23 cellular contexts compared by ENCODE assay signal in the genomic region with DNA sequence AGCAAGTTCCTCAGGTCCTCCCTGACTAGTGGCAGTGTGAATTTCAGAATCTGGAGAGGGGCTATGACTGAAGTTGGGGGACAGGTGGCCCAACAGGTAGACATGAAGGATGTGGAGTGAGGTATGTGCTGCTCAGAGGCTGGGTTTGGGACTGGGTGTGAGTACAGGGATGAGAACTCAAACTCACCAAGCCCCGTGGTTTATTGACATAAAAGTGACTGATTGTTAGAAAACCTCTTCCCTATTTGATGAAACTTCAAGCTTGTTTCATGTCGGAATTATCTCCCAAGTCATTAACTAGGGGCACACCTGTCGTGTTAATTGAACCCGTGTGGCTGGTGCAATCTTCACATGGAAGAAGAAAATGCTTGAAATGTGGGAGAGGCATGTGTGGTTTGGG. TPM values are rescaled to one million over a fixed set of nuclear protein-coding genes. Genes with fewer than 3 reads are reported as not detected.
"Had no signal": no experiment of that assay in that cellular context is flagged by ENCODE, and none has a peak within 500 bp of the region (broad histone marks: within the 10 kb centered on the region; RNA-seq: fewer than 3 reads in every experiment).

No MANE protein-coding gene starts in this region.

- H3K36me3 ChIP-seq: MG63 had no signal

- H3K4me3 ChIP-seq: MG63 had no signal

- H3K27ac Mint-ChIP-seq: activated CD4-positive, alpha-beta T cell treated with anti-CD3 and anti-CD28 coated beads, Interleukin-2, amount 10 ng/mL, durations not matched to agents 7 days and 5 days; activated CD8-positive, alpha-beta T cell treated with anti-CD3 and anti-CD28 coated beads, Interleukin-2, amount 10 ng/mL, durations not matched to agents 7 days and 5 days; activated naive CD4-positive, alpha-beta T cell treated with anti-CD3 and anti-CD28 coated beads, Interleukin-2, amount 10 ng/mL, durations not matched to agents 7 days and 5 days; activated naive CD8-positive, alpha-beta T cell; activated naive CD8-positive, alpha-beta T cell treated with anti-CD3 and anti-CD28 coated beads, Interleukin-2, amount 50 U/mL, for 24 hours; activated T-cell treated with anti-CD3 and anti-CD28 coated beads, Interleukin-2, amount 50 U/mL, for 24 hours; activated T-helper 2 cell treated with anti-CD3 and anti-CD28 coated beads, Interferon-gamma antibody, Interleukin-2, Interleukin-4, amounts not matched to agents 10 μg/mL and 5 μg/mL and 100 μg/mL, durations not matched to agents 14 hours and 24 hours and 36 hours had no signal

- H3K27me3 Mint-ChIP-seq: activated naive CD8-positive, alpha-beta T cell; activated T-cell treated with anti-CD3 and anti-CD28 coated beads, Interleukin-2, amount 50 U/mL, for 24 hours had no signal

- H3K36me3 Mint-ChIP-seq: activated naive CD4-positive, alpha-beta T cell treated with anti-CD3 and anti-CD28 coated beads, Interleukin-2, amount 10 ng/mL, durations not matched to agents 7 days and 5 days; activated naive CD8-positive, alpha-beta T cell; brain had no signal

- H3K4me3 Mint-ChIP-seq: activated CD4-positive, alpha-beta T cell treated with anti-CD3 and anti-CD28 coated beads, Interleukin-2, amount 10 ng/mL, durations not matched to agents 7 days and 5 days; activated CD8-positive, alpha-beta T cell treated with anti-CD3 and anti-CD28 coated beads, Interleukin-2, amount 10 ng/mL, durations not matched to agents 7 days and 5 days; activated naive CD4-positive, alpha-beta T cell treated with anti-CD3 and anti-CD28 coated beads, Interleukin-2, amount 10 ng/mL, durations not matched to agents 7 days and 5 days; activated naive CD8-positive, alpha-beta T cell; activated naive CD8-positive, alpha-beta T cell treated with anti-CD3 and anti-CD28 coated beads, Interleukin-2, amount 50 U/mL, for 24 hours; activated T-cell treated with anti-CD3 and anti-CD28 coated beads, Interleukin-2, amount 50 U/mL, for 24 hours; brain had no signal

- ATAC-seq: activated CD8-positive, alpha-beta T cell treated with anti-CD3 and anti-CD28 coated beads, Interleukin-2, amount 10 ng/mL, durations not matched to agents 7 days and 5 days had no signal

- H3K9me3 ChIP-seq: MG63 had no signal

- H3K9me3 Mint-ChIP-seq: activated CD4-positive, alpha-beta T cell treated with anti-CD3 and anti-CD28 coated beads, Interleukin-2, amount 10 ng/mL, durations not matched to agents 7 days and 5 days; activated naive CD4-positive, alpha-beta T cell treated with anti-CD3 and anti-CD28 coated beads, Interleukin-2, amount 10 ng/mL, durations not matched to agents 7 days and 5 days; activated naive CD8-positive, alpha-beta T cell treated with anti-CD3 and anti-CD28 coated beads, Interleukin-2, amount 50 U/mL, for 24 hours; activated T-cell treated with anti-CD3 and anti-CD28 coated beads, Interleukin-2, amount 50 U/mL, for 24 hours; activated T-helper 2 cell treated with anti-CD3 and anti-CD28 coated beads, Interferon-gamma antibody, Interleukin-2, Interleukin-4, amounts not matched to agents 10 μg/mL and 5 μg/mL and 100 μg/mL, durations not matched to agents 14 hours and 24 hours and 36 hours had no signal

- DNase-seq: activated CD4-positive, alpha-beta T cell treated with anti-CD3 and anti-CD28 coated beads, Interleukin-2, amount 10 ng/mL, durations not matched to agents 7 days and 5 days; activated CD8-positive, alpha-beta T cell treated with anti-CD3 and anti-CD28 coated beads, Interleukin-2, amount 10 ng/mL, durations not matched to agents 7 days and 5 days; activated naive CD4-positive, alpha-beta T cell treated with anti-CD3 and anti-CD28 coated beads, Interleukin-2, amount 10 ng/mL, durations not matched to agents 7 days and 5 days; activated naive CD8-positive, alpha-beta T cell treated with anti-CD3 and anti-CD28 coated beads, Interleukin-2, amount 50 U/mL, for 24 hours; activated T-cell treated with anti-CD3 and anti-CD28 coated beads, Interleukin-2, amount 50 U/mL, for 24 hours; caudate nucleus; Kasumi-1; KG1; MG63; MV-4-11; NCI-H1092; NCI-H1436 treated with DMSO at 0.1 percent for 48 hours; NCI-H1694 treated with DMSO at 0.1 percent for 48 hours; NCI-H2029; NCI-H345; NCI-H524 treated with DMSO at 0.1 percent for 48 hours; Right ventricle myocardium superior; SW 1271 had no signal

- H3K27me3 ChIP-seq: MG63 had no signal

RNA-seq across cellular contexts. Expression of gene FGD5, which starts 27.1 kb away (rescaled TPM):
- total RNA-seq: bronchial epithelial cell; T-helper 1 cell treated with Interleukin-12 subunit alpha and Interleukin-12 subunit beta and Interleukin-4 antibody, amounts not matched to agents 30 ng/mL and 1 ng/mL, for 36 hours had no signal
